In genomic region chr19:55340144-55340783, GRCh38 we compare ENCODE assay signal across 9 cellular contexts. TPM values are rescaled to one million over a fixed set of nuclear protein-coding genes. Genes with fewer than 3 reads are reported as not detected.
DNase-seq lines count a peak whose midpoint lies in the region; ATAC-seq and TF ChIP-seq lines count a peak whose summit lies in the region.
"Had no signal": no experiment of that assay in that cellular context is flagged by ENCODE, and none has a peak within 500 bp of the region (broad histone marks: within the 10 kb centered on the region; RNA-seq: fewer than 3 reads in every experiment).

No MANE protein-coding gene starts in this region.

- peaks cover 23% of the 10 kb centered on the region for H3K4me1 Mint-ChIP-seq in memory B cell

- H3K27me3 Mint-ChIP-seq in memory B cell: peaks cover 16% of the 10 kb centered on the region

- DNase-seq in BE2C (no peak), body of pancreas (peak in 3 of 4 donors; percentile 28 to 38 (median 30)), memory B cell (ENCODE audit: low spot score in 2 of 2) (peak; percentile 30 to 49), CD1c-positive myeloid dendritic cell (ENCODE audit: extremely low spot score) (no peak), NCI-H1092 treated with DMSO at 0.1 percent for 48 hours (lab: John Stamatoyannopoulos, UW) (no peak), COLO829 (ENCODE audit: low spot score) (no peak)

- H3K4me1 ChIP-seq in BE2C (peaks cover under 1% of the 10 kb centered on the region), body of pancreas (peaks cover 26% of the 10 kb centered on the region), urinary bladder (ENCODE audit: insufficient read depth) (no peaks in the 10 kb centered on the region)

- intact Hi-C loops in body of pancreas (cut with DNase I): no loop called here

- H3K27ac Mint-ChIP-seq in memory B cell: peak overlapping the region; percentile 98

- H3K27ac ChIP-seq in KOPT-K1 (ENCODE audit: low read depth, low read length, poor library complexity, severe bottlenecking) (peak overlapping the region; percentile 87), body of pancreas (peak overlapping the region; percentile 94 to 97 (median 95)), urinary bladder (ENCODE audit: low read depth) (no peak overlapping the region)

- H3K9me3 Mint-ChIP-seq in memory B cell: no peaks in the 10 kb centered on the region

- no peak for ATAC-seq in body of pancreas
- no peak for ATAC-seq in memory B cell (ENCODE audit: low read depth)

- H3K27me3 ChIP-seq in BE2C (no peaks in the 10 kb centered on the region), body of pancreas (no peaks in the 10 kb centered on the region)

- no peak for TF ChIP-seq POLR2A in body of pancreas (IDR thresholded peaks at IDR 0.05)

- H3K4me3 ChIP-seq in BE2C (ENCODE audit: low read depth, low read length) (peak overlapping the region; percentile 77), body of pancreas (peak overlapping the region; percentile 49 to 98), urinary bladder (ENCODE audit: low read depth, low read length) (peak overlapping the region; percentile 75)

- peak overlapping the region; percentile 95 for H3K4me3 Mint-ChIP-seq in memory B cell

- 2 to 3% methylated on average over 13 to 14 of the region's 15 CpGs for WGBS in body of pancreas, 2 donors
- WGBS in urinary bladder: 8% methylated on average over 15 of the region's 15 CpGs

- H3K9me3 ChIP-seq in BE2C (no peaks in the 10 kb centered on the region), KOPT-K1 (ENCODE audit: insufficient read depth, low read length, poor library complexity, severe bottlenecking) (no peaks in the 10 kb centered on the region), body of pancreas (no peaks in the 10 kb centered on the region)

- peaks cover 9% of the 10 kb centered on the region; the same call in 1 of the 2 replicates for H3K36me3 ChIP-seq in BE2C
- H3K36me3 ChIP-seq in KOPT-K1 (ENCODE audit: insufficient read depth, low read length): peaks cover 26% of the 10 kb centered on the region; the same call in 1 of the 2 replicates
- no peaks in the 10 kb centered on the region for H3K36me3 ChIP-seq in body of pancreas (replicated peaks in 1 of 2; ENCODE audit: insufficient read depth in 1 of 2, low read depth in 2 of 2)
- no peaks in the 10 kb centered on the region for H3K36me3 ChIP-seq in urinary bladder (ENCODE audit: insufficient read depth)

- TF ChIP-seq CTCF in BE2C (IDR thresholded peaks at IDR 0.05; ENCODE audit: low read depth, low read length) (no peak), body of pancreas (IDR thresholded peaks at IDR 0.05) (no peak)

- H3K36me3 Mint-ChIP-seq in memory B cell: peaks cover 3% of the 10 kb centered on the region

RNA-seq across cellular contexts. Expression of gene KMT5C, which starts 0.6 kb away (rescaled TPM):
- polyA plus RNA-seq in BE2C (2012; ENCODE audit: insufficient read depth, insufficient read length, low read depth): 24.8 TPM
- total RNA-seq in body of pancreas: 10 to 100 TPM; 14.8 to 17.6 TPM
- 9.3 TPM for total RNA-seq in urinary bladder
- 10.2 TPM for polyA plus RNA-seq in urinary bladder

RNA-seq across cellular contexts. Expression of gene COX6B2, which starts 14.3 kb away (rescaled TPM):
- not detected for polyA plus RNA-seq in BE2C (2012; ENCODE audit: insufficient read depth, insufficient read length, low read depth)
- total RNA-seq in body of pancreas: 1 to 10 TPM in 1 of 2 donors, not detected in 1; 1.6 TPM
- not detected for total RNA-seq in urinary bladder
- polyA plus RNA-seq in urinary bladder: 0.39 TPM
- total RNA-seq: lung microvascular endothelial cell had no signal

RNA-seq across cellular contexts. Expression of gene TMEM150B, which starts 15.1 kb away (rescaled TPM):
- polyA plus RNA-seq in BE2C (2012; ENCODE audit: insufficient read depth, insufficient read length, low read depth): not detected
- 1 to 10 TPM in 1 of 2 donors, not detected in 1; 1.0 TPM for total RNA-seq in body of pancreas
- 0.48 TPM for total RNA-seq in urinary bladder
- polyA plus RNA-seq in urinary bladder: 1.7 TPM
- total RNA-seq: lung microvascular endothelial cell had no signal

RNA-seq across cellular contexts. Expression of gene GARIN5B, which starts 22.8 kb away (rescaled TPM):
- polyA plus RNA-seq in BE2C (2012; ENCODE audit: insufficient read depth, insufficient read length, low read depth): not detected
- not detected for total RNA-seq in body of pancreas
- total RNA-seq in urinary bladder: not detected
- not detected for polyA plus RNA-seq in urinary bladder
- total RNA-seq: lung microvascular endothelial cell had no signal

RNA-seq across cellular contexts. Expression of gene IL11, which starts 30.0 kb away (rescaled TPM):
- not detected for polyA plus RNA-seq in BE2C (2012; ENCODE audit: insufficient read depth, insufficient read length, low read depth)
- total RNA-seq in body of pancreas (not detected), urinary bladder (0.42 TPM)
- 0.53 TPM for polyA plus RNA-seq in urinary bladder
- total RNA-seq: lung microvascular endothelial cell had no signal

Comparison
In these comparisons a context has a peak if more than half of its experiments do, and no peak if none do; other contexts are left out.
1. DNase-seq: peak in body of pancreas (3 of 4) and memory B cell (2 of 2); none in BE2C (single experiment), CD1c-positive myeloid dendritic cell (single experiment), NCI-H1092 treated with DMSO at 0.1 percent for 48 hours (single experiment) and COLO829 (single experiment).
2. Peak in every context shown above with its lines, with median percentiles within 50 percentile points of each other: H3K4me3 ChIP-seq.